In genomic region chr9:133458643-133459312, GRCh38 we compare ENCODE assay signal across 9 cellular contexts. TPM values are rescaled to one million over a fixed set of nuclear protein-coding genes. Genes with fewer than 3 reads are reported as not detected.
DNase-seq lines count a peak whose midpoint lies in the region; ATAC-seq and TF ChIP-seq lines count a peak whose summit lies in the region.
"Had no signal": no experiment of that assay in that cellular context is flagged by ENCODE, and none has a peak within 500 bp of the region (broad histone marks: within the 10 kb centered on the region; RNA-seq: fewer than 3 reads in every experiment).

No MANE protein-coding gene starts in this region.

- TF ChIP-seq CTCF in DOHH2 (IDR thresholded peaks at IDR 0.05; ENCODE audit: low read depth, low read length, poor library complexity, severe bottlenecking) (no peak), progenitor cell of endocrine pancreas (IDR thresholded peaks at IDR 0.05; ENCODE audit: unreplicated experiment) (no peak), body of pancreas (IDR thresholded peaks at IDR 0.05) (no peak)

- peaks cover 24% of the 10 kb centered on the region for H3K4me1 ChIP-seq in DOHH2 (ENCODE audit: control insufficient read depth, low read length)
- peaks cover 9% of the 10 kb centered on the region for H3K4me1 ChIP-seq in ectodermal cell (ENCODE audit: control insufficient read depth, insufficient read depth, low read length)
- H3K4me1 ChIP-seq in body of pancreas, result peaks cover 22% of the 10 kb centered on the region

- H4K20me1 ChIP-seq in DOHH2 (ENCODE audit: control insufficient read depth, insufficient read depth, low read depth, low read length), result 0 out of 2 replicates have a peak, but pooled peaks cover 5% of the 10 kb centered on the region

- H3K36me3 ChIP-seq in DOHH2 (ENCODE audit: control insufficient read depth, low read length) (no peaks in the 10 kb centered on the region), ectodermal cell (ENCODE audit: control insufficient read depth, insufficient read depth, low read length) (no peaks in the 10 kb centered on the region), body of pancreas (replicated peaks in 1 of 2; ENCODE audit: insufficient read depth in 1 of 2, low read depth in 2 of 2) (no peaks in the 10 kb centered on the region)
- H3K36me3 ChIP-seq: right lobe of liver had no signal

- no peak for ATAC-seq in body of pancreas
- ATAC-seq in activated CD8-positive, alpha-beta memory T cell treated with anti-CD3 and anti-CD28 coated beads, Interleukin-2, amount 10 ng/mL, durations not matched to agents 7 days and 5 days, result no peak

- H3K4me3 ChIP-seq in DOHH2 (ENCODE audit: low read length) (peak overlapping the region; percentile 87), ectodermal cell (ENCODE audit: insufficient read depth, low read depth, low read length) (peak overlapping the region; percentile 83), body of pancreas (no peak overlapping the region)

- H3K27me3 Mint-ChIP-seq in progenitor cell of endocrine pancreas, result no peaks in the 10 kb centered on the region
- H3K27me3 Mint-ChIP-seq in activated CD8-positive, alpha-beta memory T cell treated with anti-CD3 and anti-CD28 coated beads, Interleukin-2, amount 10 ng/mL, durations not matched to agents 7 days and 5 days, result peaks cover 20% of the 10 kb centered on the region

- no peak overlapping the region for H3K27ac Mint-ChIP-seq in progenitor cell of endocrine pancreas
- H3K27ac Mint-ChIP-seq in activated CD8-positive, alpha-beta memory T cell treated with anti-CD3 and anti-CD28 coated beads, Interleukin-2, amount 10 ng/mL, durations not matched to agents 7 days and 5 days, result no peak overlapping the region

- CTCF ChIA-PET in activated CD8-positive, alpha-beta memory T cell treated with anti-CD3 and anti-CD28 coated beads, Interleukin-2, amount 10 ng/mL, durations not matched to agents 7 days and 5 days (lab: Charles Lee), result interaction anchor here (0.6 to 1.3 kb wide), 4 partner anchors 21 to 101 kb away, joined by 3 to 7 read pairs (median 4); partner anchors contain the start of gene SLC2A6

- 76 to 78% methylated on average over 16 of the region's 16 CpGs for WGBS in ectodermal cell, 2 experiments
- 54 to 55% methylated on average over 11 to 16 of the region's 16 CpGs for WGBS in body of pancreas, 2 donors

- peak; percentile 4 for DNase-seq in NCI-H774 (lab: John Stamatoyannopoulos, UW)
- DNase-seq in progenitor cell of endocrine pancreas (ENCODE audit: low spot score, unreplicated experiment), result no peak
- DNase-seq in LoVo (ENCODE audit: low spot score), result no peak
- no peak for DNase-seq in GF-D8 (lab: John Stamatoyannopoulos, UW)
- DNase-seq in body of pancreas, result no peak
- no peak for DNase-seq in activated CD8-positive, alpha-beta memory T cell treated with anti-CD3 and anti-CD28 coated beads, Interleukin-2, amount 10 ng/mL, durations not matched to agents 7 days and 5 days

- H3K9me2 ChIP-seq in DOHH2 (replicated peaks; ENCODE audit: control insufficient read depth, low read length), result no peaks in the 10 kb centered on the region

- no peaks in the 10 kb centered on the region for H3K9me3 Mint-ChIP-seq in progenitor cell of endocrine pancreas (ENCODE audit: low read depth)
- H3K9me3 Mint-ChIP-seq in activated CD8-positive, alpha-beta memory T cell treated with anti-CD3 and anti-CD28 coated beads, Interleukin-2, amount 10 ng/mL, durations not matched to agents 7 days and 5 days (ENCODE audit: low read depth), result no peaks in the 10 kb centered on the region

- peak overlapping the region; percentile 88 for H3K4me3 Mint-ChIP-seq in progenitor cell of endocrine pancreas (ENCODE audit: low read depth)
- no peak overlapping the region for H3K4me3 Mint-ChIP-seq in activated CD8-positive, alpha-beta memory T cell treated with anti-CD3 and anti-CD28 coated beads, Interleukin-2, amount 10 ng/mL, durations not matched to agents 7 days and 5 days

- no peaks in the 10 kb centered on the region for H3K79me2 ChIP-seq in DOHH2 (ENCODE audit: control insufficient read depth, low read length)

- H3K27me3 ChIP-seq in DOHH2 (ENCODE audit: control insufficient read depth, low read length) (peaks cover 15% of the 10 kb centered on the region), ectodermal cell (ENCODE audit: control insufficient read depth, insufficient read depth, low read length, poor library complexity, severe bottlenecking) (no peaks in the 10 kb centered on the region), body of pancreas (no peaks in the 10 kb centered on the region)
- H3K27me3 ChIP-seq: right lobe of liver had no signal

- H3K4me1 Mint-ChIP-seq in progenitor cell of endocrine pancreas (ENCODE audit: low read depth), result peaks cover 14% of the 10 kb centered on the region
- peaks cover 2% of the 10 kb centered on the region for H3K4me1 Mint-ChIP-seq in activated CD8-positive, alpha-beta memory T cell treated with anti-CD3 and anti-CD28 coated beads, Interleukin-2, amount 10 ng/mL, durations not matched to agents 7 days and 5 days

- H3K27ac ChIP-seq in DOHH2 (ENCODE audit: low read depth, low read length), result no peak overlapping the region
- H3K27ac ChIP-seq in ectodermal cell (ENCODE audit: insufficient read depth, low read depth, low read length, poor library complexity, severe bottlenecking), result no peak overlapping the region
- peak overlapping the region in 2 of 4 donors; percentile 93 to 97 for H3K27ac ChIP-seq in body of pancreas

- intact Hi-C loops in body of pancreas (cut with DNase I), result no loop called here

- H3K36me3 Mint-ChIP-seq in progenitor cell of endocrine pancreas (ENCODE audit: insufficient read depth), result peaks cover under 1% of the 10 kb centered on the region
- H3K36me3 Mint-ChIP-seq in activated CD8-positive, alpha-beta memory T cell treated with anti-CD3 and anti-CD28 coated beads, Interleukin-2, amount 10 ng/mL, durations not matched to agents 7 days and 5 days, result no peaks in the 10 kb centered on the region

- 0 out of 2 replicates have a peak, but pooled peaks cover 5% of the 10 kb centered on the region for H3F3A ChIP-seq in DOHH2 (ENCODE audit: control insufficient read depth, insufficient read depth)

- H3K9me3 ChIP-seq in DOHH2 (ENCODE audit: control insufficient read depth, insufficient read depth, low read length), result no peaks in the 10 kb centered on the region
- no peaks in the 10 kb centered on the region for H3K9me3 ChIP-seq in ectodermal cell (ENCODE audit: control insufficient read depth, low read length)
- H3K9me3 ChIP-seq in body of pancreas, result no peaks in the 10 kb centered on the region
- H3K9me3 ChIP-seq: right lobe of liver had no signal

- H3K4me2 ChIP-seq in DOHH2 (ENCODE audit: low read length), result peak overlapping the region; percentile 95

- no peak for TF ChIP-seq POLR2A in body of pancreas (IDR thresholded peaks at IDR 0.05)

RNA-seq across cellular contexts. Expression of gene CACFD1, which starts 1.0 kb away (rescaled TPM):
- 26.3 TPM for polyA plus RNA-seq in ectodermal cell (2013, experiment 1 of 4)
- 31.8 TPM for polyA plus RNA-seq in ectodermal cell (2013, experiment 2 of 4)
- polyA plus RNA-seq in ectodermal cell (2013, experiment 3 of 4), result 21.4 TPM
- 29.6 TPM for polyA plus RNA-seq in ectodermal cell (2013, experiment 4 of 4)
- total RNA-seq in progenitor cell of endocrine pancreas (55.6 and 56.2 TPM in 2 replicates), body of pancreas (10 to 100 TPM; 19.2 to 25.4 TPM)
- 1 to 10 TPM in 1 of 2 experiments, under 1 TPM in 1; 0.38 to 1.1 TPM for total RNA-seq in activated CD8-positive, alpha-beta memory T cell treated with anti-CD3 and anti-CD28 coated beads, Interleukin-2, amount 10 ng/mL, durations not matched to agents 7 days and 5 days

RNA-seq across cellular contexts. Expression of gene SLC2A6, which starts 20.1 kb away (rescaled TPM):
- 6.7 TPM for polyA plus RNA-seq in ectodermal cell (2013, experiment 1 of 4)
- 6.6 TPM for polyA plus RNA-seq in ectodermal cell (2013, experiment 2 of 4)
- polyA plus RNA-seq in ectodermal cell (2013, experiment 3 of 4), result 3.7 TPM
- 5.2 TPM for polyA plus RNA-seq in ectodermal cell (2013, experiment 4 of 4)
- total RNA-seq in progenitor cell of endocrine pancreas (4.7 and 5.2 TPM in 2 replicates), body of pancreas (1 to 10 TPM; 2.6 to 3.0 TPM)
- 1 to 10 TPM; 5.5 to 9.9 TPM for total RNA-seq in activated CD8-positive, alpha-beta memory T cell treated with anti-CD3 and anti-CD28 coated beads, Interleukin-2, amount 10 ng/mL, durations not matched to agents 7 days and 5 days

RNA-seq across cellular contexts. Expression of gene ADAMTS13, which starts 36.6 kb away (rescaled TPM):
- polyA plus RNA-seq in ectodermal cell (2013, experiment 1 of 4), result 13.0 TPM
- 12.0 TPM for polyA plus RNA-seq in ectodermal cell (2013, experiment 2 of 4)
- 7.2 TPM for polyA plus RNA-seq in ectodermal cell (2013, experiment 3 of 4)
- polyA plus RNA-seq in ectodermal cell (2013, experiment 4 of 4), result 10.0 TPM
- 16.0 and 17.8 TPM in 2 replicates for total RNA-seq in progenitor cell of endocrine pancreas
- 1 to 10 TPM; 2.3 to 5.6 TPM for total RNA-seq in body of pancreas
- 1 to 10 TPM; 2.6 to 2.7 TPM for total RNA-seq in activated CD8-positive, alpha-beta memory T cell treated with anti-CD3 and anti-CD28 coated beads, Interleukin-2, amount 10 ng/mL, durations not matched to agents 7 days and 5 days

RNA-seq across cellular contexts. Expression of gene REXO4, which starts 41.0 kb away (rescaled TPM):
- 32.8 TPM for polyA plus RNA-seq in ectodermal cell (2013, experiment 1 of 4)
- polyA plus RNA-seq in ectodermal cell (2013, experiment 2 of 4), result 32.0 TPM
- polyA plus RNA-seq in ectodermal cell (2013, experiment 3 of 4), result 26.2 TPM
- polyA plus RNA-seq in ectodermal cell (2013, experiment 4 of 4), result 28.4 TPM
- total RNA-seq in progenitor cell of endocrine pancreas (30.3 and 30.9 TPM in 2 replicates), body of pancreas (10 to 100 TPM; 15.6 to 21.8 TPM)
- 10 to 100 TPM; 27.5 to 34.1 TPM for total RNA-seq in activated CD8-positive, alpha-beta memory T cell treated with anti-CD3 and anti-CD28 coated beads, Interleukin-2, amount 10 ng/mL, durations not matched to agents 7 days and 5 days

Comparison
In these comparisons a context has a peak if more than half of its experiments do, and no peak if none do; other contexts are left out.
1. H3K4me3 ChIP-seq: peak in DOHH2 (single experiment) and ectodermal cell (single experiment); none in body of pancreas (0 of 2).
2. RNA of gene CACFD1, which starts 1.0 kb away (total RNA-seq): 55.6 to 56.2 TPM in progenitor cell of endocrine pancreas and 19.2 to 25.4 TPM in body of pancreas; 0.38 to 1.1 TPM in activated CD8-positive, alpha-beta memory T cell treated with anti-CD3 and anti-CD28 coated beads, Interleukin-2, amount 10 ng/mL, durations not matched to agents 7 days and 5 days; every median in the first group is over 4 times any median in the second.